ENCODE assay signal across 8 cellular contexts in genomic region chr20:48635791-48636267, GRCh38.
DNase-seq lines count a peak whose midpoint lies in the region; ATAC-seq and TF ChIP-seq lines count a peak whose summit lies in the region.

No MANE protein-coding gene starts in this region.

- no peak overlapping the region for H3K27ac ChIP-seq in liver (ENCODE audit: low read depth in 1 of 2, low read length in 2 of 2)

- peak; percentile 71 to 88 for TF ChIP-seq RAD21 in liver (IDR thresholded peaks at IDR 0.05)

- TF ChIP-seq CTCF in chondrocyte (IDR thresholded peaks at IDR 0.05) (peak; percentile 93), liver (IDR thresholded peaks at IDR 0.05; ENCODE audit: low read depth, low read length, missing input control) (peak; percentile 66)

- no peak overlapping the region for H3K27ac Mint-ChIP-seq in chondrocyte (ENCODE audit: unreplicated experiment)

- no peaks in the 10 kb centered on the region for H3K9me3 ChIP-seq in liver (ENCODE audit: control insufficient read depth in 4 of 4, low read length in 3 of 4)

- no peak overlapping the region for H3K4me3 Mint-ChIP-seq in chondrocyte (ENCODE audit: unreplicated experiment)

- H3K36me3 ChIP-seq in liver (ENCODE audit: control insufficient read depth in 4 of 4, insufficient read depth in 3 of 4, low read depth in 1 of 4, low read length in 3 of 4): peaks cover 0 to 10% (median 6%) of the 10 kb centered on the region in 4 donors

- H3K4me1 ChIP-seq in liver (ENCODE audit: control insufficient read depth in 4 of 4, insufficient read depth in 4 of 4, low read length in 3 of 4): no peaks in the 10 kb centered on the region

- DNase-seq in NCI-H2029 (lab: John Stamatoyannopoulos, UW) (peak; percentile 21), NCI-H2029 treated with DMSO at 0.1 percent for 48 hours (lab: John Stamatoyannopoulos, UW) (no peak), NCI-H1694 treated with DMSO at 0.1 percent for 48 hours (lab: John Stamatoyannopoulos, UW) (peak; percentile 15), chondrocyte (ENCODE audit: low spot score) (peak; percentile 81)
- peak; percentile 37 to 46 for DNase-seq in stimulated activated CD8-positive, alpha-beta memory T cell treated with anti-CD3 and anti-CD28 coated beads, Interleukin-15, amount 100 ng/mL, for 48 hours (ENCODE audit: low read depth in 2 of 2)

- no peak overlapping the region for H3K9ac ChIP-seq in liver (ENCODE audit: low read depth in 1 of 2, low read length in 2 of 2)

- ATAC-seq in activated CD4-positive, CD25-positive, alpha-beta regulatory T cell treated with anti-CD3 and anti-CD28 coated beads, Interleukin-2, amount 50 U/mL, for 24 hours: peak; percentile 67 to 77
- ATAC-seq in GM21528 (IDR thresholded peaks at IDR 0.05; ENCODE audit: low FRiP score, unreplicated experiment): no peak

- H3K36me3 Mint-ChIP-seq in chondrocyte (ENCODE audit: low read depth): peaks cover 4% of the 10 kb centered on the region

- 23% methylated on average over 5 of the region's 5 CpGs for WGBS in liver

- H3K4me1 Mint-ChIP-seq in chondrocyte (ENCODE audit: low read depth): no peaks in the 10 kb centered on the region

- no peaks in the 10 kb centered on the region for H3K27me3 Mint-ChIP-seq in chondrocyte (ENCODE audit: low read depth)

- H3K9me3 Mint-ChIP-seq in chondrocyte (ENCODE audit: low read depth): no peaks in the 10 kb centered on the region

- H3K4me3 ChIP-seq in liver (ENCODE audit: low read depth in 1 of 3, low read length in 3 of 3): no peak overlapping the region

- H3K27me3 ChIP-seq in liver (ENCODE audit: control insufficient read depth in 4 of 4, insufficient read depth in 4 of 4, low read length in 3 of 4): no peaks in the 10 kb centered on the region

TF ChIP-seq in liver, 16 proteins besides CTCF, POLR2A, EP300 and RAD21:
- no peak for TF ChIP-seq EGR1 (IDR thresholded peaks at IDR 0.05; ENCODE audit: low read depth in 2 of 2)
- no peak for TF ChIP-seq RXRA (IDR thresholded peaks at IDR 0.05)
- no peak for TF ChIP-seq HNF4G (IDR thresholded peaks at IDR 0.05)
- TF ChIP-seq SP1 (IDR thresholded peaks at IDR 0.05): no peak
- no peak for TF ChIP-seq FOXA1 (IDR thresholded peaks at IDR 0.05)
- no peak for TF ChIP-seq YY1 (IDR thresholded peaks at IDR 0.05)
- no peak for TF ChIP-seq HNF4A (conservative IDR thresholded peaks at IDR 0.05)
- TF ChIP-seq FOXA2 (IDR thresholded peaks at IDR 0.05): no peak
- no peak for TF ChIP-seq NR2F2 (IDR thresholded peaks at IDR 0.05)
- no peak for TF ChIP-seq JUND (IDR thresholded peaks at IDR 0.05)
- no peak for TF ChIP-seq ZBTB33 (IDR thresholded peaks at IDR 0.05)
TF ChIP-seq in liver: peak in this region for 0.
